Comparison of ENCODE assay signal across 22 cellular contexts in genomic region chr16:63188076-63188771, GRCh38.
DNase-seq lines count a peak whose midpoint lies in the region; ATAC-seq, FAIRE-seq and TF ChIP-seq lines count a peak whose summit lies in the region.
"Had no signal": no experiment of that assay in that cellular context is flagged by ENCODE, and none has a peak within 500 bp of the region (broad histone marks: within the 10 kb centered on the region; RNA-seq: fewer than 3 reads in every experiment).

No MANE protein-coding gene starts in this region.

- in situ Hi-C loops in ACHN (cut with HindIII; ENCODE audit: low pct_ligation_motif_present, low pct_unique_long_range_greater_than_20kb, low sequenced_read_pairs): no loop called here

- H3K9me3 ChIP-seq in kidney (ENCODE audit: control insufficient read depth in 1 of 2, low read length in 2 of 2) (no peaks in the 10 kb centered on the region), A673 (ENCODE audit: low read depth, low read length, poor library complexity, severe bottlenecking) (no peaks in the 10 kb centered on the region)

- POLR2A ChIA-PET in A673 (lab: Charles Lee; ENCODE audit: low non-redundant PET): no interaction called here

- CTCF ChIA-PET in A673 (lab: Charles Lee): no interaction called here

- TF ChIP-seq CTCF in kidney (IDR thresholded peaks at IDR 0.05; ENCODE audit: borderline replicate concordance, extremely low read depth, insufficient read depth) (no peak), A673 (conservative IDR thresholded peaks at IDR 0.05; ENCODE audit: low read depth, low read length) (no peak), dorsolateral prefrontal cortex (IDR thresholded peaks at IDR 0.05 in 54 of 56, conservative IDR thresholded peaks at IDR 0.05 in 2 of 56; ENCODE audit: low read depth in 1 of 56, partially characterized antibody in 56 of 56) (no peak)

- H3K4me3 ChIP-seq in kidney (ENCODE audit: low read length in 2 of 2): peak overlapping the region; percentile 2 to 9
- no peak overlapping the region for H3K4me3 ChIP-seq in A673 (ENCODE audit: low read depth, low read length, poor library complexity, severe bottlenecking)
- H3K4me3 ChIP-seq in dorsolateral prefrontal cortex: no peak overlapping the region
- H3K4me3 ChIP-seq: K562 had no signal

- H3K27me3 ChIP-seq in A673 (replicated peaks; ENCODE audit: insufficient read depth, low read depth, low read length, poor library complexity): no peaks in the 10 kb centered on the region
- H3K27me3 ChIP-seq in dorsolateral prefrontal cortex: no peaks in the 10 kb centered on the region

- no peak overlapping the region for H3K27ac ChIP-seq in kidney (ENCODE audit: low read depth in 2 of 2, low read length in 2 of 2)
- H3K27ac ChIP-seq in A673 (ENCODE audit: low read depth, low read length, poor library complexity, severe bottlenecking): no peak overlapping the region
- H3K27ac ChIP-seq in dorsolateral prefrontal cortex: no peak overlapping the region
- H3K27ac ChIP-seq: RWPE1 had no signal

- peak; percentile 69 for DNase-seq in ACHN
- peak; percentile 14 for DNase-seq in RCC 7860 (ENCODE audit: low spot score)
- DNase-seq in kidney: no peak
- peak; percentile 84 for DNase-seq in renal cortical epithelial cell (ENCODE audit: low read depth)
- no peak for DNase-seq in A673 (ENCODE audit: low spot score)
- no peak for DNase-seq in dorsolateral prefrontal cortex
- DNase-seq in activated naive CD4-positive, alpha-beta T cell treated with anti-CD3 and anti-CD28 coated beads, Interleukin-2, amount 50 U/mL, for 16 hours: no peak
- DNase-seq: Calu3; CD4-positive, alpha-beta T cell; GOT3; NCI-H1417; NCI-H187; NCI-H226; NCI-H524 treated with DMSO at 0.1 percent for 48 hours; PC-3; SIG-M5 had no signal

- H3K9ac ChIP-seq in kidney (ENCODE audit: low read length in 2 of 2): no peak overlapping the region

- FAIRE-seq in RCC 7860 (lab: Jason Lieb, UNC) (no peak), kidney (lab: Jason Lieb, UNC) (no peak)
- FAIRE-seq: GM12891, GM18507, K562 had no signal

- H3K4me1 ChIP-seq in kidney (ENCODE audit: control insufficient read depth in 1 of 2, insufficient read depth in 1 of 2, low read depth in 1 of 2, low read length in 2 of 2) (peaks cover 0 to 3% of the 10 kb centered on the region in 2 donors), A673 (ENCODE audit: insufficient read depth, low read length, poor library complexity, severe bottlenecking) (no peaks in the 10 kb centered on the region)

- no peaks in the 10 kb centered on the region for H3K36me3 ChIP-seq in kidney (ENCODE audit: control insufficient read depth in 1 of 2, insufficient read depth in 2 of 2, low read length in 2 of 2)
- no peaks in the 10 kb centered on the region for H3K36me3 ChIP-seq in A673 (ENCODE audit: insufficient read depth, low read length, poor library complexity, severe bottlenecking)

- BruUV-seq in A673 (replicated peaks; lab: Mats Ljungman, UMichigan): no TSS peak

- ATAC-seq in HG03108 (IDR thresholded peaks at IDR 0.05; ENCODE audit: unreplicated experiment): no peak
- ATAC-seq: HCT116, K562, PC-3 had no signal

- intact Hi-C loops in kidney (cut with DNase I): no loop called here
- intact Hi-C loops in A673 (cut with micrococcal nuclease; ENCODE audit: unreplicated experiment): no loop called here
- intact Hi-C loops in dorsolateral prefrontal cortex (cut with DNase I): no loop called here

Comparison
In these comparisons a context has a peak if more than half of its experiments do, and no peak if none do; other contexts are left out.
1. DNase-seq: peak in ACHN (single experiment), RCC 7860 (single experiment) and renal cortical epithelial cell (single experiment); none in kidney (single experiment), A673 (single experiment), dorsolateral prefrontal cortex (0 of 10) and activated naive CD4-positive, alpha-beta T cell treated with anti-CD3 and anti-CD28 coated beads, Interleukin-2, amount 50 U/mL, for 16 hours (single experiment).
2. H3K4me3 ChIP-seq: peak in kidney (2 of 2); none in A673 (single experiment) and dorsolateral prefrontal cortex (0 of 59).